8 cellular contexts compared by ENCODE assay signal in the genomic region with DNA sequence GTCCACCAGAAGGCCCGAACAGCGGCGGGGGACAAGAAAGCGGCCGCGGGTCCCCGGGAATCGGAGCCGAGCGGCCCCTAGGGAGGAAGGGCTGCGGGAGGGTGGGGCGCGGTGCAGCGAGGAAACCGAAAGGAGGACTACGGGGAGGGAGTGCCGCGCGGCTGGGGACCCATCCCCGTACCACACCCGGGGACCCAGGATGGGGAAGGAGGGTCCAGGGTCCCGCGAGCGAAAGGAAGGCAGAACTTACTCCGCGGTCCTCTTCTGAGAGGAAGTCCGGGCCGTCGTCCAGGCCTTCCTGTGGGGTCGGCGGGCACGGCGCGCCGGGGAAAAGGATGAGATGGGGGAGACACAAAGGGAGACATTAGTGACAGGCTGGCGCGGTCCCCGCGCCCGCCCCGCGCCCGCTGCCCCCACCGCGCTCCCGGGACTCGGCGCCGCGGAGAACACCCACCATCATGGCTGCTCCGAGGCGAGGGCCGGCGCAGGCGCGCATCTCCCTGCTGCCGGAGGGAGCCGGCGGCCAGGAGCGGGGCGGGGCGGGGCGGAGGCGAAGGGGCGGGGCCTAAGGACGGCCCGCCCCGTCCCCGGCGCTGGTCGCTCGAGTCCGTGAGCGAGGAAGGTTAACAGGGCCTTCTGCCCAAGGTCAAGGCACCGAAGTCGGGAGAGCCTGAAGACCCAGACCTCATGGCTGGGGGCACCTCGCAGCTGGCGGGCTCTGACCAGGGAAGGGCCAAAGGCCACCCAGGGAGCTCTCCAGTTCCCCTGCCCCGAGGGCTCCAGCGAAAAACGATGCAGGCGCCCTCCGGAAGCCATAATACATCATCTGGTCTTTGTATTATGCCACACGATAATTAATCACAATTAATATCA. TPM values are rescaled to one million over a fixed set of nuclear protein-coding genes. Genes with fewer than 3 reads are reported as not detected.
DNase-seq lines count a peak whose midpoint lies in the region; ATAC-seq, FAIRE-seq and TF ChIP-seq lines count a peak whose summit lies in the region.

TSS of gene SNX6 (minus strand) at position 492 of the 873 bp plus-strand sequence. CDS start at position 460, 32 bp downstream.

- H3K27ac ChIP-seq in HUES48 (ENCODE audit: low read depth, low read length) (peak within 1 kb of the TSS; percentile 68), fibroblast of lung (ENCODE audit: insufficient read depth, low read length) (peak within 1 kb of the TSS; percentile 94)
- H3K27ac ChIP-seq in naive thymus-derived CD4-positive, alpha-beta T cell (ENCODE audit: low read depth, low read length): peak within 1 kb of the TSS; percentile 98

- POLR2A ChIA-PET in naive thymus-derived CD4-positive, alpha-beta T cell (lab: Charles Lee): interaction anchor here (0.8 to 1.7 kb wide), 10 partner anchors 9 to 774 kb away, joined by 3 to 6 read pairs (median 4); partner anchors contain the start of genes EAPP, NFKBIA, PPP2R3C and PSMA6

- intact Hi-C loops in naive thymus-derived CD4-positive, alpha-beta T cell (cut with micrococcal nuclease): loop anchor here (1.0 to 5.0 kb wide), 13 partner anchors 36 to 1177 kb away; partner anchors contain the start of genes FAM177A1 (in 2 of the 2), PRORP (in 2 of the 2), SRP54 (in 2 of the 2) and CFL2 (in 1 of the 2)

- peak; percentile 87 for ATAC-seq in GM21390 (IDR thresholded peaks at IDR 0.05; ENCODE audit: unreplicated experiment)
- ATAC-seq in naive thymus-derived CD4-positive, alpha-beta T cell: peak; percentile 100
- ATAC-seq in stimulated activated naive B cell treated with anti-CD40 and anti-IgM and Interleukin-4, amounts not matched to agents 10 μg/mL and 1 μg/mL and 100 μg/mL, for 72 hours (replicated peaks): peak; percentile 98

- H3K36me3 ChIP-seq in HUES48 (ENCODE audit: control insufficient read depth, insufficient read depth, low read length): 0 out of 2 replicates have a peak, but pooled peaks cover 4% of the 10 kb centered on the region
- H3K36me3 ChIP-seq in fibroblast of lung (ENCODE audit: control insufficient read depth, insufficient read depth, low read length): no peaks in the 10 kb centered on the region
- H3K36me3 ChIP-seq in naive thymus-derived CD4-positive, alpha-beta T cell (ENCODE audit: control insufficient read depth in 2 of 3, insufficient read depth in 3 of 3, low read length in 3 of 3): peaks cover 0 to 6% (median 0%) of the 10 kb centered on the region in 3 experiments

- H3K27me3 ChIP-seq in HUES48 (ENCODE audit: control insufficient read depth, insufficient read depth, low read length): no peaks in the 10 kb centered on the region
- no peaks in the 10 kb centered on the region for H3K27me3 ChIP-seq in fibroblast of lung (ENCODE audit: control insufficient read depth, insufficient read depth, low read length)
- no peaks in the 10 kb centered on the region for H3K27me3 ChIP-seq in naive thymus-derived CD4-positive, alpha-beta T cell (ENCODE audit: control insufficient read depth in 2 of 2, insufficient read depth in 2 of 2, low read length in 2 of 2)

- peaks cover 0 to 18% (median 0%) of the 10 kb centered on the region in 5 donors for H3K27me3 Mint-ChIP-seq in naive thymus-derived CD4-positive, alpha-beta T cell
- H3K27me3 Mint-ChIP-seq in stimulated activated naive B cell treated with anti-CD40 and anti-IgM and Interleukin-4, amounts not matched to agents 10 μg/mL and 1 μg/mL and 100 μg/mL, for 72 hours: no peaks in the 10 kb centered on the region

- no peak for TF ChIP-seq CTCF in fibroblast of lung (conservative IDR thresholded peaks at IDR 0.05 in 1 of 2, IDR thresholded peaks at IDR 0.05 in 1 of 2; ENCODE audit: low read depth in 1 of 2, low read length in 2 of 2)

- H3K4me1 ChIP-seq in HUES48 (ENCODE audit: control insufficient read depth, insufficient read depth, low read length) (peaks cover 8% of the 10 kb centered on the region; the same call in 1 of the 2 replicates), fibroblast of lung (ENCODE audit: control insufficient read depth, extremely low read depth, insufficient read depth, low read length) (no peaks in the 10 kb centered on the region)
- H3K4me1 ChIP-seq in naive thymus-derived CD4-positive, alpha-beta T cell (ENCODE audit: control insufficient read depth in 2 of 2, insufficient read depth in 2 of 2, low read length in 2 of 2): peaks cover 17 to 20% of the 10 kb centered on the region in 2 donors

- H3K9ac ChIP-seq in HUES48 (ENCODE audit: low read depth, low read length) (peak within 1 kb of the TSS; percentile 80), fibroblast of lung (ENCODE audit: insufficient read depth, low read length) (peak within 1 kb of the TSS; percentile 98)

- H3K79me2 ChIP-seq in fibroblast of lung (ENCODE audit: control insufficient read depth, insufficient read depth, low read length): peaks cover 47% of the 10 kb centered on the region

- H3K9me3 Mint-ChIP-seq in naive thymus-derived CD4-positive, alpha-beta T cell: peaks cover 0 to 2% (median 0%) of the 10 kb centered on the region in 11 donors
- no peaks in the 10 kb centered on the region for H3K9me3 Mint-ChIP-seq in stimulated activated naive B cell treated with anti-CD40 and anti-IgM and Interleukin-4, amounts not matched to agents 10 μg/mL and 1 μg/mL and 100 μg/mL, for 72 hours

- peaks cover 0 to 8% (median 0%) of the 10 kb centered on the region in 5 donors for H3K36me3 Mint-ChIP-seq in naive thymus-derived CD4-positive, alpha-beta T cell
- peaks cover 3 to 6% of the 10 kb centered on the region in 2 donors for H3K36me3 Mint-ChIP-seq in stimulated activated naive B cell treated with anti-CD40 and anti-IgM and Interleukin-4, amounts not matched to agents 10 μg/mL and 1 μg/mL and 100 μg/mL, for 72 hours

- H3K4me3 Mint-ChIP-seq in naive thymus-derived CD4-positive, alpha-beta T cell: peak within 1 kb of the TSS; percentile 89 to 100 (median 98)
- peak within 1 kb of the TSS; percentile 88 to 93 for H3K4me3 Mint-ChIP-seq in stimulated activated naive B cell treated with anti-CD40 and anti-IgM and Interleukin-4, amounts not matched to agents 10 μg/mL and 1 μg/mL and 100 μg/mL, for 72 hours

- H3K4me1 Mint-ChIP-seq in naive thymus-derived CD4-positive, alpha-beta T cell: peaks cover 6 to 49% (median 33%) of the 10 kb centered on the region in 7 donors
- H3K4me1 Mint-ChIP-seq in stimulated activated naive B cell treated with anti-CD40 and anti-IgM and Interleukin-4, amounts not matched to agents 10 μg/mL and 1 μg/mL and 100 μg/mL, for 72 hours: peaks cover 7 to 15% of the 10 kb centered on the region in 2 donors

- CTCF ChIA-PET in naive thymus-derived CD4-positive, alpha-beta T cell (lab: Charles Lee): interaction anchor here (0.7 to 0.9 kb wide), 2 partner anchors 40 to 511 kb away, joined by 3 to 4 read pairs; no protein-coding TSS in a partner anchor

- peak within 1 kb of the TSS; percentile 86 for H2AFZ ChIP-seq in fibroblast of lung (ENCODE audit: low read length)

- H3K4me3 ChIP-seq in HUES48 (ENCODE audit: low read depth, low read length): peak within 1 kb of the TSS; percentile 92
- peak within 1 kb of the TSS; percentile 84 to 98 (median 92) for H3K4me3 ChIP-seq in fibroblast of lung (replicated peaks in 1 of 4; ENCODE audit: control extremely low read depth in 1 of 4, insufficient read depth in 1 of 4, low read depth in 3 of 4, low read length in 4 of 4)
- H3K4me3 ChIP-seq in naive thymus-derived CD4-positive, alpha-beta T cell (ENCODE audit: low read length): peak within 1 kb of the TSS; percentile 72

- no peak for FAIRE-seq in RCC 7860 (lab: Jason Lieb, UNC)

- peak within 1 kb of the TSS; percentile 67 for H3K4me2 ChIP-seq in fibroblast of lung (ENCODE audit: extremely low read depth, insufficient read depth, low read length)

- H3K27ac Mint-ChIP-seq in naive thymus-derived CD4-positive, alpha-beta T cell: peak within 1 kb of the TSS; percentile 92 to 97 (median 96)
- H3K27ac Mint-ChIP-seq in stimulated activated naive B cell treated with anti-CD40 and anti-IgM and Interleukin-4, amounts not matched to agents 10 μg/mL and 1 μg/mL and 100 μg/mL, for 72 hours: peak within 1 kb of the TSS; percentile 94

- no peaks in the 10 kb centered on the region for H4K20me1 ChIP-seq in fibroblast of lung (ENCODE audit: control insufficient read depth, extremely low read depth, insufficient read depth, low read length)

- H3K9me3 ChIP-seq in HUES48 (ENCODE audit: control insufficient read depth, insufficient read depth, low read length): no peaks in the 10 kb centered on the region
- H3K9me3 ChIP-seq in fibroblast of lung (ENCODE audit: control insufficient read depth, insufficient read depth, low read depth, low read length): no peaks in the 10 kb centered on the region
- no peaks in the 10 kb centered on the region for H3K9me3 ChIP-seq in naive thymus-derived CD4-positive, alpha-beta T cell (ENCODE audit: control insufficient read depth in 2 of 3, low read length in 3 of 3)

- DNase-seq in DMS153 (lab: John Stamatoyannopoulos, UW): peak; percentile 34
- DNase-seq in RCC 7860 (ENCODE audit: low spot score): peak; percentile 28
- DNase-seq in activated T-helper 1 cell treated with anti-CD3 and anti-CD28 coated beads, Interleukin-2, amount 50 U/mL, for 16 hours (ENCODE audit: low read depth in 1 of 2, low spot score in 1 of 2): peak; percentile 64 to 81
- peak; percentile 64 to 72 for DNase-seq in fibroblast of lung (ENCODE audit: low read depth in 2 of 2)
- DNase-seq in naive thymus-derived CD4-positive, alpha-beta T cell: peak; percentile 75 to 87 (median 83)
- DNase-seq in stimulated activated naive B cell treated with anti-CD40 and anti-IgM and Interleukin-4, amounts not matched to agents 10 μg/mL and 1 μg/mL and 100 μg/mL, for 72 hours: peak; percentile 78

RNA-seq across cellular contexts. Expression of gene SNX6, which starts in this region (rescaled TPM):
- total RNA-seq in fibroblast of lung: 131 and 134 TPM in 2 replicates
- polyA plus RNA-seq in fibroblast of lung: 217 and 232 TPM in 2 replicates
- 105 and 137 TPM in 2 replicates for polyA plus RNA-seq in fibroblast of lung (2012)
- 3.0 and 7.9 TPM in 2 replicates for polyA minus RNA-seq in fibroblast of lung (ENCODE audit: low replicate concordance)
- total RNA-seq in naive thymus-derived CD4-positive, alpha-beta T cell: 10 to 100 TPM; 56.6 to 78.9 (median 59.7) TPM
- polyA plus RNA-seq in naive thymus-derived CD4-positive, alpha-beta T cell: 100 to 1,000 TPM in 1 of 2 donors, 10 to 100 TPM in 1; 99.4 to 114 TPM

Comparison
In these comparisons a context has a peak if more than half of its experiments do, and no peak if none do; other contexts are left out.
1. Peak in every context shown above with its lines: DNase-seq, ATAC-seq, H3K4me3 ChIP-seq and H3K27ac ChIP-seq.
2. DNase-seq: peak in every context shown above with its lines; median percentile 83 in naive thymus-derived CD4-positive, alpha-beta T cell; 78 in stimulated activated naive B cell treated with anti-CD40 and anti-IgM and Interleukin-4, amounts not matched to agents 10 μg/mL and 1 μg/mL and 100 μg/mL, for 72 hours; 72 in activated T-helper 1 cell treated with anti-CD3 and anti-CD28 coated beads, Interleukin-2, amount 50 U/mL, for 16 hours; 68 in fibroblast of lung; 34 in DMS153; 28 in RCC 7860.